ENCODE assay signal across 8 cellular contexts in the genomic region with DNA sequence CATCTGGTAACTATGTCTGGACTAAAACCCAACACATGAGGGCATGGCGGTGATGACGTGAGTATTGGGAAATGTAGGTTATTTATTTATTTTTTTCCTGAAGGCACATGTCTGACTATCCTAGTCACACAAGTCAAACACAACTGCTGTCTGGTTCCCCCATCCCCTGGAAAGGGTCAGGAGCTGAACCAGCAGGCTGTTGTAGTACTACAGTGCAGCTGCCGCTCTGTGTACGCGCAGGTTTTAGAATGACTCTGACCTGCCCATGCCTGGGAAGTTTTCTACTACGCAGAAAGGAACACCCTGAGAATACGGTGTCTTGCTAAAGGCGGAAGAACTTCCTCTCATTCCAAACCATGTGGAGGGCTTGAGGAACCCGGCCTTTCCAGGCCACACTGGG.
DNase-seq lines count a peak whose midpoint lies in the region; ATAC-seq and TF ChIP-seq lines count a peak whose summit lies in the region.

No MANE protein-coding gene starts in this region.

- peak overlapping the region; percentile 75 for H3K4me3 ChIP-seq in GM08714 (ENCODE audit: low read length)

- TF ChIP-seq EP300 in Ishikawa (IDR thresholded peaks at IDR 0.05; ENCODE audit: borderline replicate concordance) = no peak

- DNase-seq in SKM-1 (lab: John Stamatoyannopoulos, UW; ENCODE audit: unreplicated experiment) = peak; percentile 10
- DNase-seq in brain pericyte (ENCODE audit: low read depth, low spot score) = peak; percentile 65
- peak; percentile 87 for DNase-seq in islet precursor cell
- DNase-seq in stimulated activated CD4-positive, alpha-beta T cell treated with anti-CD3 and anti-CD28 coated beads, Interleukin-1b, Interleukin-23, amount 100 ng/mL, for 48 hours = peak; percentile 58
- DNase-seq in NK-92 (lab: John Stamatoyannopoulos, UW; ENCODE audit: unreplicated experiment) = no peak

- no peak for TF ChIP-seq RAD21 in Ishikawa (IDR thresholded peaks at IDR 0.05; ENCODE audit: low read depth)

- ATAC-seq in GM21737 (IDR thresholded peaks at IDR 0.05; ENCODE audit: unreplicated experiment) = peak; percentile 28

TF ChIP-seq in Ishikawa, 13 proteins besides CTCF, POLR2A, EP300 and RAD21:
- no peak for TF ChIP-seq CEBPB (IDR thresholded peaks at IDR 0.05)
- TF ChIP-seq, protein P1, sequence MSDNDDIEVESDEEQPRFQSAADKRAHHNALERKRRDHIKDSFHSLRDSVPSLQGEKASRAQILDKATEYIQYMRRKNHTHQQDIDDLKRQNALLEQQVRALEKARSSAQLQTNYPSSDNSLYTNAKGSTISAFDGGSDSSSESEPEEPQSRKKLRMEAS (IDR thresholded peaks at IDR 0.05) = 0 out of 2 replicates have a peak, but pooled peaks have one; percentile 21
